1 cellular context compared by ENCODE assay signal in the genomic region with DNA sequence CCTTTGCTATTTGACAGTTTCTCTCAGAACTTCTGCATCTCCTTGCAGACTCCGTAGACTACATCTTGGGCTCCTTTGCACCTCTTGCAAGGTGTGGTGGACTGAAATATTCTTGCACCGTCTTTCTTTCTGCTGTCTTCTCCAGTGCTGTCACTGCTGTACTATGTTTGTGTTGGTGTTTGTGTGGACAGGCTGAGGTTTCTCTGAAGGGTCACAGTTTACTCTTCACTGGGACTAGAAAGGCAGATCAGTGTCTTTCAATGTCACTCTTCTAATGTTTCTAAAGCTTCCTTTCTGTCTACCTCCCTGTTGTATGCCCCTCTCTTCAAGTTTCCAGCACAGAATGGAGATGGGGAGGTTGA.
TF ChIP-seq lines count a peak whose summit lies in the region.

No MANE protein-coding gene starts in this region.

TF ChIP-seq in HepG2, 621 proteins besides CTCF, POLR2A, EP300 and RAD21 (continued from another document):
- TF ChIP-seq, protein P1, sequence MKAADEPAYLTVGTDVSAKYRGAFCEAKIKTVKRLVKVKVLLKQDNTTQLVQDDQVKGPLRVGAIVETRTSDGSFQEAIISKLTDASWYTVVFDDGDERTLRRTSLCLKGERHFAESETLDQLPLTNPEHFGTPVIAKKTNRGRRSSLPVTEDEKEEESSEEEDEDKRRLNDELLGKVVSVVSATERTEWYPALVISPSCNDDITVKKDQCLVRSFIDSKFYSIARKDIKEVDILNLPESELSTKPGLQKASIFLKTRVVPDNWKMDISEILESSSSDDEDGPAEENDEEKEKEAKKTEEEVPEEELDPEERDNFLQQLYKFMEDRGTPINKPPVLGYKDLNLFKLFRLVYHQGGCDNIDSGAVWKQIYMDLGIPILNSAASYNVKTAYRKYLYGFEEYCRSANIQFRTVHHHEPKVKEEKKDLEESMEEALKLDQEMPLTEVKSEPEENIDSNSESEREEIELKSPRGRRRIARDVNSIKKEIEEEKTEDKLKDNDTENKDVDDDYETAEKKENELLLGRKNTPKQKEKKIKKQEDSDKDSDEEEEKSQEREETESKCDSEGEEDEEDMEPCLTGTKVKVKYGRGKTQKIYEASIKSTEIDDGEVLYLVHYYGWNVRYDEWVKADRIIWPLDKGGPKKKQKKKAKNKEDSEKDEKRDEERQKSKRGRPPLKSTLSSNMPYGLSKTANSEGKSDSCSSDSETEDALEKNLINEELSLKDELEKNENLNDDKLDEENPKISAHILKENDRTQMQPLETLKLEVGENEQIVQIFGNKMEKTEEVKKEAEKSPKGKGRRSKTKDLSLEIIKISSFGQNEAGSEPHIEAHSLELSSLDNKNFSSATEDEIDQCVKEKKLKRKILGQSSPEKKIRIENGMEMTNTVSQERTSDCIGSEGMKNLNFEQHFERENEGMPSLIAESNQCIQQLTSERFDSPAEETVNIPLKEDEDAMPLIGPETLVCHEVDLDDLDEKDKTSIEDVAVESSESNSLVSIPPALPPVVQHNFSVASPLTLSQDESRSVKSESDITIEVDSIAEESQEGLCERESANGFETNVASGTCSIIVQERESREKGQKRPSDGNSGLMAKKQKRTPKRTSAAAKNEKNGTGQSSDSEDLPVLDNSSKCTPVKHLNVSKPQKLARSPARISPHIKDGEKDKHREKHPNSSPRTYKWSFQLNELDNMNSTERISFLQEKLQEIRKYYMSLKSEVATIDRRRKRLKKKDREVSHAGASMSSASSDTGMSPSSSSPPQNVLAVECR (CRISPR knock-in tag; IDR thresholded peaks at IDR 0.05; ENCODE audit: borderline replicate concordance): peak; percentile 22; the same call in 1 of the 2 replicates
- TF ChIP-seq MAFF (IDR thresholded peaks at IDR 0.05; ENCODE audit: low read depth, low read length): no peak
- 0 out of 2 replicates have a peak, but pooled peaks have one; percentile 13 for TF ChIP-seq ZNF160 (CRISPR knock-in tag; IDR thresholded peaks at IDR 0.05)
- TF ChIP-seq ZKSCAN8 (CRISPR knock-in tag; IDR thresholded peaks at IDR 0.05; ENCODE audit: borderline replicate concordance): no peak
- TF ChIP-seq, protein P2, sequence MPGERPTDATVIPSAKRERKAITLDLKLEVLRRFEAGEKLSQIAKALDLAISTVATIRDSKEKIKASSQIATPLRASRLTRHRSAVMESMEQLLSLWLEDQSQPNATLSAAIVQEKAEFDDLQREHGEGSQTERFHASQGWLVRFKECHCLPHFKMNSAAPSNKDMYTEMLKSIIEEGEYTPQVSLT (CRISPR knock-in tag; IDR thresholded peaks at IDR 0.05; ENCODE audit: borderline replicate concordance, low read depth): no peak
- peak; percentile 28; the same call in 1 of the 2 replicates for TF ChIP-seq ZNF12 (CRISPR knock-in tag; IDR thresholded peaks at IDR 0.05)
- no peak; the same call in 1 of the 2 replicates for TF ChIP-seq CHD4 (IDR thresholded peaks at IDR 0.05; ENCODE audit: borderline replicate concordance, low read length)
- TF ChIP-seq, protein P3, sequence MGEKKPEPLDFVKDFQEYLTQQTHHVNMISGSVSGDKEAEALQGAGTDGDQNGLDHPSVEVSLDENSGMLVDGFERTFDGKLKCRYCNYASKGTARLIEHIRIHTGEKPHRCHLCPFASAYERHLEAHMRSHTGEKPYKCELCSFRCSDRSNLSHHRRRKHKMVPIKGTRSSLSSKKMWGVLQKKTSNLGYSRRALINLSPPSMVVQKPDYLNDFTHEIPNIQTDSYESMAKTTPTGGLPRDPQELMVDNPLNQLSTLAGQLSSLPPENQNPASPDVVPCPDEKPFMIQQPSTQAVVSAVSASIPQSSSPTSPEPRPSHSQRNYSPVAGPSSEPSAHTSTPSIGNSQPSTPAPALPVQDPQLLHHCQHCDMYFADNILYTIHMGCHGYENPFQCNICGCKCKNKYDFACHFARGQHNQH (CRISPR knock-in tag; IDR thresholded peaks at IDR 0.05): peak; percentile 17; the same call in 1 of the 2 replicates
- TF ChIP-seq HOXD1 (CRISPR knock-in tag; IDR thresholded peaks at IDR 0.05): no peak
- no peak for TF ChIP-seq ZNF34 (CRISPR knock-in tag; IDR thresholded peaks at IDR 0.05; ENCODE audit: borderline replicate concordance)
- TF ChIP-seq, protein P4, sequence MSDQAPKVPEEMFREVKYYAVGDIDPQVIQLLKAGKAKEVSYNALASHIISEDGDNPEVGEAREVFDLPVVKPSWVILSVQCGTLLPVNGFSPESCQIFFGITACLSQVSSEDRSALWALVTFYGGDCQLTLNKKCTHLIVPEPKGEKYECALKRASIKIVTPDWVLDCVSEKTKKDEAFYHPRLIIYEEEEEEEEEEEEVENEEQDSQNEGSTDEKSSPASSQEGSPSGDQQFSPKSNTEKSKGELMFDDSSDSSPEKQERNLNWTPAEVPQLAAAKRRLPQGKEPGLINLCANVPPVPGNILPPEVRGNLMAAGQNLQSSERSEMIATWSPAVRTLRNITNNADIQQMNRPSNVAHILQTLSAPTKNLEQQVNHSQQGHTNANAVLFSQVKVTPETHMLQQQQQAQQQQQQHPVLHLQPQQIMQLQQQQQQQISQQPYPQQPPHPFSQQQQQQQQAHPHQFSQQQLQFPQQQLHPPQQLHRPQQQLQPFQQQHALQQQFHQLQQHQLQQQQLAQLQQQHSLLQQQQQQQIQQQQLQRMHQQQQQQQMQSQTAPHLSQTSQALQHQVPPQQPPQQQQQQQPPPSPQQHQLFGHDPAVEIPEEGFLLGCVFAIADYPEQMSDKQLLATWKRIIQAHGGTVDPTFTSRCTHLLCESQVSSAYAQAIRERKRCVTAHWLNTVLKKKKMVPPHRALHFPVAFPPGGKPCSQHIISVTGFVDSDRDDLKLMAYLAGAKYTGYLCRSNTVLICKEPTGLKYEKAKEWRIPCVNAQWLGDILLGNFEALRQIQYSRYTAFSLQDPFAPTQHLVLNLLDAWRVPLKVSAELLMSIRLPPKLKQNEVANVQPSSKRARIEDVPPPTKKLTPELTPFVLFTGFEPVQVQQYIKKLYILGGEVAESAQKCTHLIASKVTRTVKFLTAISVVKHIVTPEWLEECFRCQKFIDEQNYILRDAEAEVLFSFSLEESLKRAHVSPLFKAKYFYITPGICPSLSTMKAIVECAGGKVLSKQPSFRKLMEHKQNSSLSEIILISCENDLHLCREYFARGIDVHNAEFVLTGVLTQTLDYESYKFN (CRISPR knock-in tag; conservative IDR thresholded peaks at IDR 0.05): peak; percentile 65
- no peak for TF ChIP-seq ZFP90 (CRISPR knock-in tag; IDR thresholded peaks at IDR 0.05; ENCODE audit: borderline replicate concordance)
- TF ChIP-seq, protein P5, sequence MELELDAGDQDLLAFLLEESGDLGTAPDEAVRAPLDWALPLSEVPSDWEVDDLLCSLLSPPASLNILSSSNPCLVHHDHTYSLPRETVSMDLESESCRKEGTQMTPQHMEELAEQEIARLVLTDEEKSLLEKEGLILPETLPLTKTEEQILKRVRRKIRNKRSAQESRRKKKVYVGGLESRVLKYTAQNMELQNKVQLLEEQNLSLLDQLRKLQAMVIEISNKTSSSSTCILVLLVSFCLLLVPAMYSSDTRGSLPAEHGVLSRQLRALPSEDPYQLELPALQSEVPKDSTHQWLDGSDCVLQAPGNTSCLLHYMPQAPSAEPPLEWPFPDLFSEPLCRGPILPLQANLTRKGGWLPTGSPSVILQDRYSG (CRISPR knock-in tag; IDR thresholded peaks at IDR 0.05): no peak
- no peak for TF ChIP-seq AGO2 (optimal IDR thresholded peaks at IDR 0.05; ENCODE audit: low read depth, low read length)
- 0 out of 2 replicates have a peak, but pooled peaks have one; percentile 2 for TF ChIP-seq NR2C2 (CRISPR knock-in tag; IDR thresholded peaks at IDR 0.05; ENCODE audit: borderline replicate concordance)
- no peak for TF ChIP-seq ATAD3A (CRISPR knock-in tag; IDR thresholded peaks at IDR 0.05)
- no peak for TF ChIP-seq ZFP1 (CRISPR knock-in tag; IDR thresholded peaks at IDR 0.05)
- no peak for TF ChIP-seq KDM2A (CRISPR knock-in tag; IDR thresholded peaks at IDR 0.05; ENCODE audit: borderline replicate concordance, low read depth)
- 0 out of 2 replicates have a peak, but pooled peaks have one; percentile 1 for TF ChIP-seq POLR2G (IDR thresholded peaks at IDR 0.05; ENCODE audit: low read depth, low read length)
- TF ChIP-seq LCORL (IDR thresholded peaks at IDR 0.05): no peak
- TF ChIP-seq LCORL (CRISPR knock-in tag; IDR thresholded peaks at IDR 0.05): 0 out of 2 replicates have a peak, but pooled peaks have one; percentile 12
- TF ChIP-seq TCF7L2 (IDR thresholded peaks at IDR 0.05; ENCODE audit: low read depth, low read length): no peak
- no peak for TF ChIP-seq CREM (IDR thresholded peaks at IDR 0.05)
- TF ChIP-seq CREM (CRISPR knock-in tag; IDR thresholded peaks at IDR 0.05): no peak
- no peak for TF ChIP-seq MED1 (CRISPR knock-in tag; IDR thresholded peaks at IDR 0.05)
- TF ChIP-seq, protein P6, sequence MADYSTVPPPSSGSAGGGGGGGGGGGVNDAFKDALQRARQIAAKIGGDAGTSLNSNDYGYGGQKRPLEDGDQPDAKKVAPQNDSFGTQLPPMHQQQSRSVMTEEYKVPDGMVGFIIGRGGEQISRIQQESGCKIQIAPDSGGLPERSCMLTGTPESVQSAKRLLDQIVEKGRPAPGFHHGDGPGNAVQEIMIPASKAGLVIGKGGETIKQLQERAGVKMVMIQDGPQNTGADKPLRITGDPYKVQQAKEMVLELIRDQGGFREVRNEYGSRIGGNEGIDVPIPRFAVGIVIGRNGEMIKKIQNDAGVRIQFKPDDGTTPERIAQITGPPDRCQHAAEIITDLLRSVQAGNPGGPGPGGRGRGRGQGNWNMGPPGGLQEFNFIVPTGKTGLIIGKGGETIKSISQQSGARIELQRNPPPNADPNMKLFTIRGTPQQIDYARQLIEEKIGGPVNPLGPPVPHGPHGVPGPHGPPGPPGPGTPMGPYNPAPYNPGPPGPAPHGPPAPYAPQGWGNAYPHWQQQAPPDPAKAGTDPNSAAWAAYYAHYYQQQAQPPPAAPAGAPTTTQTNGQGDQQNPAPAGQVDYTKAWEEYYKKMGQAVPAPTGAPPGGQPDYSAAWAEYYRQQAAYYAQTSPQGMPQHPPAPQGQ (CRISPR knock-in tag; IDR thresholded peaks at IDR 0.05; ENCODE audit: borderline replicate concordance): no peak
- no peak for TF ChIP-seq ZNF773 (CRISPR knock-in tag; IDR thresholded peaks at IDR 0.05; ENCODE audit: borderline replicate concordance)
- TF ChIP-seq TBL1XR1 (IDR thresholded peaks at IDR 0.05; ENCODE audit: borderline replicate concordance, low read length, partially characterized antibody): no peak
- TF ChIP-seq HOXA7 (CRISPR knock-in tag; IDR thresholded peaks at IDR 0.05): no peak
- TF ChIP-seq, protein P7, sequence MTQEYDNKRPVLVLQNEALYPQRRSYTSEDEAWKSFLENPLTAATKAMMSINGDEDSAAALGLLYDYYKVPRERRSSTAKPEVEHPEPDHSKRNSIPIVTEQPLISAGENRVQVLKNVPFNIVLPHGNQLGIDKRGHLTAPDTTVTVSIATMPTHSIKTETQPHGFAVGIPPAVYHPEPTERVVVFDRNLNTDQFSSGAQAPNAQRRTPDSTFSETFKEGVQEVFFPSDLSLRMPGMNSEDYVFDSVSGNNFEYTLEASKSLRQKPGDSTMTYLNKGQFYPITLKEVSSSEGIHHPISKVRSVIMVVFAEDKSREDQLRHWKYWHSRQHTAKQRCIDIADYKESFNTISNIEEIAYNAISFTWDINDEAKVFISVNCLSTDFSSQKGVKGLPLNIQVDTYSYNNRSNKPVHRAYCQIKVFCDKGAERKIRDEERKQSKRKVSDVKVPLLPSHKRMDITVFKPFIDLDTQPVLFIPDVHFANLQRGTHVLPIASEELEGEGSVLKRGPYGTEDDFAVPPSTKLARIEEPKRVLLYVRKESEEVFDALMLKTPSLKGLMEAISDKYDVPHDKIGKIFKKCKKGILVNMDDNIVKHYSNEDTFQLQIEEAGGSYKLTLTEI (CRISPR knock-in tag; conservative IDR thresholded peaks at IDR 0.05): no peak
- 0 out of 2 replicates have a peak, but pooled peaks have one; percentile 10 for TF ChIP-seq JUN (CRISPR knock-in tag; IDR thresholded peaks at IDR 0.05)
- TF ChIP-seq NFRKB (IDR thresholded peaks at IDR 0.05): no peak
